Comparison of ENCODE assay signal across 9 cellular contexts in the genomic region with DNA sequence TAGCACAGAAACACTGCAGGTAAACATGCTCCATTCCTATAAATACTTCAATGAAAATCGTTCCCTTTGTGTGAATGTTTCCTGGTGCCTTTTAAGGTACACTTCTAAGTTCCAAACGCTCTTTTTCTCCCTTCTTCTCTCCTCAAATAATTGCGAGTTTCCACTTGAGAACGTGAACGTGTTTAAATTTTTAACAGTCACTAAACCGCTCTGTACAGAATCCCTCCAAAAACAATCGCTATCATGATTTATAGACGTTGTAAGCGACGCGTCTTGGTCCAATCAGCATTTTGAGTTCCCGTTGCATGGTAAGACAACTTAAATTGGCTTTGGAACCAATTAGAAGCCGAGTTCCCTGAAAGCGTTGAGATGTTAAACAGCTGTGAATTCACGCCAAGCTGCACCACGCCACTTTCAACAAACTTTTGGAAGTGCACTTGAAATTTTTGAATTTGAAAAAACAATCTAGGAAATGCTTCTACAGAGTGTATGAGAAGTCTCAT. TPM values are rescaled to one million over a fixed set of nuclear protein-coding genes. Genes with fewer than 3 reads are reported as not detected.
A peak's percentile ranks its signal among the peaks of the same experiment; 100 is the strongest.
DNase-seq lines count a peak whose midpoint lies in the region; ATAC-seq, FAIRE-seq and TF ChIP-seq lines count a peak whose summit lies in the region.
"Had no signal": no experiment of that assay in that cellular context is flagged by ENCODE, and none has a peak within 500 bp of the region (broad histone marks: within the 10 kb centered on the region; RNA-seq: fewer than 3 reads in every experiment).

No MANE protein-coding gene starts in this region.

- H3K4me1 ChIP-seq in HUES64 (ENCODE audit: insufficient read depth, low read length) (peaks cover 6% of the 10 kb centered on the region; the same call in 1 of the 2 replicates), OCI-LY7 (ENCODE audit: insufficient read depth, low read length, poor library complexity, severe bottlenecking) (peaks cover 6% of the 10 kb centered on the region), iPS-20b (ENCODE audit: insufficient read depth, low read length) (no peaks in the 10 kb centered on the region), small intestine (ENCODE audit: control insufficient read depth in 2 of 2, insufficient read depth in 1 of 2, low read depth in 1 of 2, low read length in 1 of 2) (no peaks in the 10 kb centered on the region)

- H3K27ac ChIP-seq in HUES64 (ENCODE audit: low read depth, low read length) (no peak overlapping the region), OCI-LY7 (ENCODE audit: low read depth, low read length, poor library complexity, severe bottlenecking) (peak overlapping the region; percentile 25), iPS-20b (ENCODE audit: low read length) (no peak overlapping the region), small intestine (ENCODE audit: low read depth in 1 of 2, low read length in 1 of 2) (no peak overlapping the region)

- DNase-seq in DMS79 treated with DMSO at 0.1 percent for 48 hours (lab: John Stamatoyannopoulos, UW) (peak; percentile 62), OCI-LY7 (ENCODE audit: low spot score) (peak; percentile 75), astrocyte of the spinal cord (ENCODE audit: low read depth, low spot score) (peak; percentile 70), small intestine (peak; percentile 40), SKM-1 treated with dmso at 0.1 percent for 144 hours (lab: John Stamatoyannopoulos, UW; ENCODE audit: unreplicated experiment) (no peak)

- ATAC-seq in HG03095 (IDR thresholded peaks at IDR 0.05; ENCODE audit: unreplicated experiment), result no peak

- H3K9me2 ChIP-seq in OCI-LY7 (ENCODE audit: insufficient read depth, low read length), result no peaks in the 10 kb centered on the region

- H3K9ac ChIP-seq in HUES64 (ENCODE audit: low read depth, low read length) (peak overlapping the region; percentile 63), iPS-20b (ENCODE audit: low read depth, low read length) (peak overlapping the region; percentile 78; the same call in 1 of the 2 replicates)

- H3K4me2 ChIP-seq in OCI-LY7 (ENCODE audit: low read length), result peak overlapping the region; percentile 96

- no peaks in the 10 kb centered on the region for H3K79me2 ChIP-seq in OCI-LY7 (ENCODE audit: insufficient read depth, low read depth, low read length)

- POLR2A ChIA-PET in OCI-LY7 (lab: Charles Lee), result interaction anchor here (0.6 to 1.6 kb wide), 5 partner anchors 28 to 92 kb away, joined by 3 to 11 read pairs (median 3); a partner anchor contains a TSS

- no TSS peak for BruUV-seq in OCI-LY7 (replicated peaks; lab: Mats Ljungman, UMichigan)

- WGBS in HUES64, result under 1% methylated on average over 16 of the region's 16 CpGs
- WGBS in small intestine, 3 donors, result 0 to 2% (median 1%) methylated on average over 16 of the region's 16 CpGs

- no peak for FAIRE-seq in small intestine (lab: Jason Lieb, UNC)

- H2AFZ ChIP-seq in OCI-LY7 (ENCODE audit: low read length), result peak overlapping the region; percentile 99

- H3K9me3 ChIP-seq in HUES64 (ENCODE audit: insufficient read depth, low read depth, low read length) (no peaks in the 10 kb centered on the region), OCI-LY7 (ENCODE audit: low read length) (no peaks in the 10 kb centered on the region), iPS-20b (ENCODE audit: insufficient read depth, low read depth, low read length) (no peaks in the 10 kb centered on the region), small intestine (ENCODE audit: control insufficient read depth, low read depth) (no peaks in the 10 kb centered on the region)

- in situ Hi-C loops in astrocyte of the spinal cord (cut with HindIII; ENCODE audit: low sequenced_read_pairs), result no loop called here

- H3K36me3 ChIP-seq in HUES64 (ENCODE audit: insufficient read depth, low read length) (no peaks in the 10 kb centered on the region), OCI-LY7 (ENCODE audit: insufficient read depth, low read length) (no peaks in the 10 kb centered on the region), iPS-20b (ENCODE audit: insufficient read depth, low read depth, low read length) (no peaks in the 10 kb centered on the region), small intestine (ENCODE audit: control insufficient read depth in 2 of 2, insufficient read depth in 2 of 2, low read length in 2 of 2) (no peaks in the 10 kb centered on the region)

- CTCF ChIA-PET in OCI-LY7 (lab: Charles Lee; ENCODE audit: unreplicated experiment), result no interaction called here

- no peak for TF ChIP-seq CTCF in OCI-LY7 (conservative IDR thresholded peaks at IDR 0.05; ENCODE audit: low read length)
- no peak for TF ChIP-seq CTCF in astrocyte of the spinal cord (IDR thresholded peaks at IDR 0.05; ENCODE audit: low read depth, low read length)

- H3K4me3 ChIP-seq in HUES64 (ENCODE audit: low read length) (peak overlapping the region; percentile 96), OCI-LY7 (ENCODE audit: low read depth, low read length, poor library complexity, severe bottlenecking) (peak overlapping the region; percentile 77), astrocyte of the spinal cord (ENCODE audit: low read depth, low read length) (peak overlapping the region; percentile 77), iPS-20b (ENCODE audit: low read length) (peak overlapping the region; percentile 95), small intestine (ENCODE audit: low read depth in 1 of 2, low read length in 2 of 2) (peak overlapping the region in 1 of 2 donors; percentile 28)

- intact Hi-C loops in OCI-LY7 (cut with micrococcal nuclease; ENCODE audit: unreplicated experiment), result loop anchor here (1.0 kb wide), 1 partner anchor 484 kb away; a partner anchor contains a TSS

- H4K20me1 ChIP-seq in OCI-LY7 (ENCODE audit: insufficient read depth, low read length), result no peaks in the 10 kb centered on the region

- H3K27me3 ChIP-seq in HUES64 (ENCODE audit: insufficient read depth, low read length) (peaks cover 5% of the 10 kb centered on the region; the same call in 1 of the 2 replicates), iPS-20b (ENCODE audit: insufficient read depth, low read length) (peaks cover 15% of the 10 kb centered on the region), small intestine (ENCODE audit: control insufficient read depth in 2 of 2, insufficient read depth in 2 of 2, low read length in 2 of 2) (peaks cover 0 to 5% of the 10 kb centered on the region in 2 donors)

RNA-seq across cellular contexts. Expression of a gene that starts 12.6 kb away (rescaled TPM):
- polyA plus RNA-seq in HUES64 (2013, experiment 1 of 2), result not detected
- polyA plus RNA-seq in HUES64 (2013, experiment 2 of 2), result not detected
- total RNA-seq in OCI-LY7 (2014; rRNA removed; shearing (Covaris generic)), result not detected in 2 replicates
- not detected in 2 replicates for total RNA-seq in OCI-LY7 (2022)
- not detected for polyA plus RNA-seq in small intestine
- total RNA-seq: temporal lobe had no signal
